In genomic region chr11:120335596-120335927, GRCh38 we compare ENCODE assay signal across 8 cellular contexts. TPM values are rescaled to one million over a fixed set of nuclear protein-coding genes. Genes with fewer than 3 reads are reported as not detected.
A peak's percentile ranks its signal among the peaks of the same experiment; 100 is the strongest.
DNase-seq lines count a peak whose midpoint lies in the region; ATAC-seq, FAIRE-seq and TF ChIP-seq lines count a peak whose summit lies in the region.

No MANE protein-coding gene starts in this region.

- H3K4me1 Mint-ChIP-seq in activated B cell treated with CpG ODN at 0.5 μM for 24 hours, result peaks cover 31% of the 10 kb centered on the region

- intact Hi-C loops in activated B cell treated with CpG ODN at 0.5 μM for 24 hours (cut with micrococcal nuclease), result loop anchor here (1.0 to 10.0 kb wide), 9 partner anchors 97 to 1257 kb away; partner anchors contain the start of genes SC5D and TBCEL

- peaks cover 2% of the 10 kb centered on the region for H3K36me3 Mint-ChIP-seq in activated B cell treated with CpG ODN at 0.5 μM for 24 hours (ENCODE audit: low read depth)

- peaks cover 1% of the 10 kb centered on the region for H3K9me3 Mint-ChIP-seq in activated B cell treated with CpG ODN at 0.5 μM for 24 hours

- peak; percentile 39 to 44 for ATAC-seq in A549
- ATAC-seq in GM19023 (IDR thresholded peaks at IDR 0.05; ENCODE audit: unreplicated experiment), result peak; percentile 29
- peak; percentile 15 for ATAC-seq in HG03175 (IDR thresholded peaks at IDR 0.05; ENCODE audit: unreplicated experiment)
- ATAC-seq in activated B cell treated with CpG ODN at 0.5 μM for 24 hours (ENCODE audit: low read depth), result peak; percentile 15

- peaks cover 35% of the 10 kb centered on the region for H4K20me1 ChIP-seq in osteoblast (ENCODE audit: insufficient read depth, low read length)

- CTCF ChIA-PET in A549 (lab: Yijun Ruan, JAX), result interaction anchor here (0.7 to 2.4 kb wide), 20 partner anchors 9 to 854 kb away, joined by 3 to 13 read pairs (median 4); no protein-coding TSS in a partner anchor
- CTCF ChIA-PET in activated B cell treated with CpG ODN at 0.5 μM for 24 hours (lab: Charles Lee), result interaction anchor here (0.8 to 3.9 kb wide), 7 partner anchors 9 to 1095 kb away, joined by 3 to 42 read pairs (median 4); partner anchors contain the start of gene GRIK4

- no peak for TF ChIP-seq POLR2A in A549 (IDR thresholded peaks at IDR 0.05; ENCODE audit: low read length)

- H3K4me3 ChIP-seq in A549 (peak overlapping the region; percentile 64), fibroblast of the aortic adventitia (ENCODE audit: low read depth, low read length) (peak overlapping the region; percentile 71), osteoblast (ENCODE audit: insufficient read depth, low read length) (peak overlapping the region; percentile 97)

- peak overlapping the region; percentile 78 for H2AFZ ChIP-seq in osteoblast (ENCODE audit: low read length)

- H3K9me3 ChIP-seq in A549 (no peaks in the 10 kb centered on the region), osteoblast (ENCODE audit: low read depth, low read length) (no peaks in the 10 kb centered on the region)

- H3K27me3 Mint-ChIP-seq in activated B cell treated with CpG ODN at 0.5 μM for 24 hours, result peaks cover 34% of the 10 kb centered on the region

- H3K4me2 ChIP-seq in A549 (peak overlapping the region; percentile 96), osteoblast (ENCODE audit: insufficient read depth, low read length) (peak overlapping the region; percentile 96)

- no peak for FAIRE-seq in A549 (lab: Jason Lieb, UNC)

- WGBS in A549 (ENCODE audit: missing lambda C conversion rate), result 1% methylated on average over 6 of the region's 18 CpGs

- H3K27ac ChIP-seq in A549 (peak overlapping the region; percentile 84 to 100), osteoblast (ENCODE audit: low read depth, low read length) (peak overlapping the region; percentile 98)

- POLR2A ChIA-PET in A549 (lab: Yijun Ruan, JAX) (interaction anchor here (0.6 to 3.3 kb wide), 6 partner anchors 9 to 96 kb away, joined by 3 to 16 read pairs (median 4); partner anchors contain the start of gene TLCD5), activated B cell treated with CpG ODN at 0.5 μM for 24 hours (lab: Charles Lee) (interaction anchor here (1.0 kb wide), 1 partner anchor 662 kb away, joined by 4 read pairs; no protein-coding TSS in a partner anchor)

- H3K79me2 ChIP-seq in osteoblast (ENCODE audit: insufficient read depth, low read length), result peaks cover 40% of the 10 kb centered on the region

- H3K4me3 Mint-ChIP-seq in activated B cell treated with CpG ODN at 0.5 μM for 24 hours, result peak overlapping the region; percentile 70

- no peak overlapping the region for H3K27ac Mint-ChIP-seq in activated B cell treated with CpG ODN at 0.5 μM for 24 hours

- DNase-seq in A549 (ENCODE audit: low read depth in 1 of 2, low spot score in 1 of 2) (peak in 1 of 2 experiments; percentile 13), activated B cell treated with CpG ODN at 0.5 μM for 24 hours (no peak), fibroblast of the aortic adventitia (ENCODE audit: low read depth) (peak; percentile 69), osteoblast (ENCODE audit: insufficient read length, low spot score, missing footprints) (no peak), AG08396 (ENCODE audit: low spot score) (no peak), OCI-M1 (lab: John Stamatoyannopoulos, UW) (no peak)

- H3K27me3 ChIP-seq in osteoblast (ENCODE audit: insufficient read depth, low read length), result no peaks in the 10 kb centered on the region

- TF ChIP-seq EP300 in A549 (IDR thresholded peaks at IDR 0.05), result no peak

- TF ChIP-seq RAD21 in A549 (conservative IDR thresholded peaks at IDR 0.05 in 1 of 2, IDR thresholded peaks at IDR 0.05 in 1 of 2), result no peak

- peaks cover 4% of the 10 kb centered on the region for H3K36me3 ChIP-seq in osteoblast (ENCODE audit: insufficient read depth, low read length)

- TF ChIP-seq CTCF in A549 (IDR thresholded peaks at IDR 0.05) (no peak), activated B cell treated with CpG ODN at 0.5 μM for 24 hours (IDR thresholded peaks at IDR 0.05) (no peak), fibroblast of the aortic adventitia (IDR thresholded peaks at IDR 0.05; ENCODE audit: insufficient read depth, low read length) (no peak), osteoblast (IDR thresholded peaks at IDR 0.05; ENCODE audit: extremely low read depth, low read depth, low read length) (no peak)

- H3K4me1 ChIP-seq in A549 (peaks cover 51% of the 10 kb centered on the region), osteoblast (ENCODE audit: insufficient read depth, low read length) (peaks cover 67% of the 10 kb centered on the region)

TF ChIP-seq in A549, 52 proteins besides CTCF, POLR2A, EP300 and RAD21:
- TF ChIP-seq ELK1 (IDR thresholded peaks at IDR 0.05; ENCODE audit: low read depth, low read length) (no peak), PBX3 (IDR thresholded peaks at IDR 0.05) (no peak)

RNA-seq across cellular contexts. Expression of gene ARHGEF12, which starts 0.7 kb away (rescaled TPM):
- 27.2 and 31.5 TPM in 2 replicates for polyA plus RNA-seq in A549 (2011; rRNA removed)
- 4.0 and 4.9 TPM in 2 replicates for polyA plus RNA-seq in A549 (2012; cell fraction: cytosol; rRNA removed)
- polyA plus RNA-seq in A549 (2012; cell fraction: nucleus; rRNA removed), result 2.7 and 4.8 TPM in 2 replicates
- 16.4 to 18.0 TPM (median 16.7 TPM) in 3 replicates for polyA plus RNA-seq in A549 (2017; fragmentation: RNase III; extraction: RNeasy Plus Mini Kit Qiagen cat#74134 plus additional on column Dnase treatment)
- 48.9 and 49.8 TPM in 2 replicates for polyA minus RNA-seq in A549 (2011; rRNA and poly(A)+ RNA removed)
- total RNA-seq in activated B cell treated with CpG ODN at 0.5 μM for 24 hours, result 20.9 and 25.8 TPM in 2 replicates
- total RNA-seq in fibroblast of the aortic adventitia (ENCODE audit: low replicate concordance), result 85.2 and 103 TPM in 2 replicates
- 118 and 134 TPM in 2 replicates for total RNA-seq in osteoblast

RNA-seq across cellular contexts. Expression of gene TLCD5, which starts 10.5 kb away (rescaled TPM):
- polyA plus RNA-seq in A549 (2011; rRNA removed) (12.9 TPM in 2 replicates), A549 (2017; fragmentation: RNase III; extraction: RNeasy Plus Mini Kit Qiagen cat#74134 plus additional on column Dnase treatment) (5.8 to 6.1 TPM (median 6.0 TPM) in 3 replicates)
- 5.0 and 5.3 TPM in 2 replicates for polyA plus RNA-seq in A549 (2012; cell fraction: cytosol; rRNA removed)
- 3.8 and 8.8 TPM in 2 replicates for polyA plus RNA-seq in A549 (2012; cell fraction: nucleus; rRNA removed)
- 9.5 and 10.1 TPM in 2 replicates for polyA minus RNA-seq in A549 (2011; rRNA and poly(A)+ RNA removed)
- total RNA-seq in activated B cell treated with CpG ODN at 0.5 μM for 24 hours (0.15 and 0.22 TPM in 2 replicates), fibroblast of the aortic adventitia (ENCODE audit: low replicate concordance) (5.8 and 6.4 TPM in 2 replicates), osteoblast (11.5 and 11.9 TPM in 2 replicates)
